13 cellular contexts compared by ENCODE assay signal in the genomic region with DNA sequence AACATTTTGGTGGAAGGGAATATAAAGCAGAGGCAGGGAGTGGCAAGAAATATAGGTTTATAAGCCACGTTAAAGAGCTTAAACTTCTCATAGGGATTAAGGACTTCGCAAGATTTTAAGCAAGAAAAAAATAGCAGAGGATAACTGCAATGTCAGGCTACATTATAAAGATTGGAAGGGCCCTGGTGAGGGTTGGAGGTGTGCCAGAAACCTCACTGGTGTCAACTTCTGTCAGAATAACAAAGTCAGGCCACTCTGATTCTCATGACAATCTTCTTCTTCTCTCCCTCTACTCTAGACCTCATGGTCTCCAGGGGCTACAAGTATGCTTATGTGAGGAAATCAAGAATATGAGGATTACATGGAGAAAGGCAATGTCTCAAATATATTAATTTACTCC. TPM values are rescaled to one million over a fixed set of nuclear protein-coding genes. Genes with fewer than 3 reads are reported as not detected.
A peak's percentile ranks its signal among the peaks of the same experiment; 100 is the strongest.
DNase-seq lines count a peak whose midpoint lies in the region; ATAC-seq and TF ChIP-seq lines count a peak whose summit lies in the region.
"Had no signal": no experiment of that assay in that cellular context is flagged by ENCODE, and none has a peak within 500 bp of the region (broad histone marks: within the 10 kb centered on the region; RNA-seq: fewer than 3 reads in every experiment).

No MANE protein-coding gene starts in this region.

- no peaks in the 10 kb centered on the region for H3K9me3 Mint-ChIP-seq in type B pancreatic cell
- H3K9me3 Mint-ChIP-seq: CD4-positive, alpha-beta memory T cell had no signal

- H3K27me3 ChIP-seq in right cardiac atrium (ENCODE audit: control insufficient read depth, insufficient read depth) (no peaks in the 10 kb centered on the region), right atrium auricular region (no peaks in the 10 kb centered on the region)

- H3K27ac ChIP-seq in right cardiac atrium (ENCODE audit: low read length), result no peak overlapping the region
- no peak overlapping the region for H3K27ac ChIP-seq in right atrium auricular region

- in situ Hi-C loops in ACHN (cut with HindIII; ENCODE audit: low pct_ligation_motif_present, low pct_unique_long_range_greater_than_20kb, low sequenced_read_pairs), result no loop called here

- 70% methylated on average over 2 of the region's 2 CpGs for WGBS in right cardiac atrium

- no peak overlapping the region for H3K4me3 Mint-ChIP-seq in type B pancreatic cell
- H3K4me3 Mint-ChIP-seq: CD4-positive, alpha-beta memory T cell had no signal

- no peaks in the 10 kb centered on the region for H3K4me1 Mint-ChIP-seq in type B pancreatic cell (ENCODE audit: unreplicated experiment)
- H3K4me1 Mint-ChIP-seq: CD4-positive, alpha-beta memory T cell had no signal

- ATAC-seq in right cardiac atrium, result no peak

- no peaks in the 10 kb centered on the region for H3K4me1 ChIP-seq in right cardiac atrium (ENCODE audit: control insufficient read depth, insufficient read depth, low read length)
- no peaks in the 10 kb centered on the region for H3K4me1 ChIP-seq in right atrium auricular region

- intact Hi-C loops in right cardiac atrium (cut with DNase I), result no loop called here

- H3K36me3 Mint-ChIP-seq in type B pancreatic cell, result no peaks in the 10 kb centered on the region
- H3K36me3 Mint-ChIP-seq: CD4-positive, alpha-beta memory T cell had no signal

- no peaks in the 10 kb centered on the region for H3K36me3 ChIP-seq in right atrium auricular region

- peak in 2 of 3 donors; percentile 17 to 31 for DNase-seq in right cardiac atrium
- no peak for DNase-seq in right atrium auricular region (ENCODE audit: low spot score)
- peak; percentile 20 for DNase-seq in NCI-H2107 treated with DMSO at 0.1 percent for 48 hours (lab: John Stamatoyannopoulos, UW; ENCODE audit: unreplicated experiment)
- DNase-seq in choroid plexus epithelial cell (ENCODE audit: low read depth), result peak; percentile 6
- no peak for DNase-seq in ACHN
- no peak for DNase-seq in type B pancreatic cell (ENCODE audit: extremely low spot score, unreplicated experiment)
- no peak for DNase-seq in NCI-H1694 treated with DMSO at 0.1 percent for 48 hours (lab: John Stamatoyannopoulos, UW)
- DNase-seq: CD4-positive, alpha-beta memory T cell; EL; GOT3; NCI-H1436 treated with DMSO at 0.1 percent for 48 hours; NCI-H2081 treated with DMSO at 0.1 percent for 48 hours; NCI-H526 treated with DMSO at 0.1 percent for 48 hours had no signal

- H3K9me3 ChIP-seq in right cardiac atrium (ENCODE audit: control insufficient read depth, low read length) (no peaks in the 10 kb centered on the region), right atrium auricular region (no peaks in the 10 kb centered on the region)

- H3K27me3 Mint-ChIP-seq in type B pancreatic cell, result peaks cover 6% of the 10 kb centered on the region

- H3K27ac Mint-ChIP-seq in type B pancreatic cell, result no peak overlapping the region
- H3K27ac Mint-ChIP-seq: CD4-positive, alpha-beta memory T cell had no signal

- no peak overlapping the region for H3K4me3 ChIP-seq in right cardiac atrium (ENCODE audit: low read length)
- no peak overlapping the region for H3K4me3 ChIP-seq in right atrium auricular region
- H3K4me3 ChIP-seq in choroid plexus epithelial cell (ENCODE audit: low read depth, low read length), result no peak overlapping the region

- no peak for TF ChIP-seq CTCF in right atrium auricular region (IDR thresholded peaks at IDR 0.05)
- no peak for TF ChIP-seq CTCF in choroid plexus epithelial cell (conservative IDR thresholded peaks at IDR 0.05; ENCODE audit: low read depth, low read length)
- no peak for TF ChIP-seq CTCF in type B pancreatic cell (conservative IDR thresholded peaks at IDR 0.05)

RNA-seq across cellular contexts. Expression of gene FMO2, which starts 32.6 kb away (rescaled TPM):
- total RNA-seq in right cardiac atrium (10 to 100 TPM; 26.2 to 87.7 (median 66.4) TPM), right atrium auricular region (10 to 100 TPM; 28.4 to 66.6 TPM), type B pancreatic cell (ENCODE audit: low replicate concordance) (0.60 TPM in 1 of 2 replicates, not detected in the other)
- 41.0 TPM for polyA plus RNA-seq in right cardiac atrium
- total RNA-seq: CD4-positive, alpha-beta memory T cell had no signal
- polyA plus RNA-seq: CD4-positive, alpha-beta memory T cell had no signal

Comparison
In these comparisons a context has a peak if more than half of its experiments do, and no peak if none do; other contexts are left out.
1. DNase-seq: peak in right cardiac atrium (2 of 3), NCI-H2107 treated with DMSO at 0.1 percent for 48 hours (single experiment) and choroid plexus epithelial cell (single experiment); none in right atrium auricular region (single experiment), ACHN (single experiment), type B pancreatic cell (single experiment) and NCI-H1694 treated with DMSO at 0.1 percent for 48 hours (single experiment).
2. RNA of gene FMO2, which starts 32.6 kb away (total RNA-seq): 26.2 to 87.7 TPM in right cardiac atrium and 28.4 to 66.6 TPM in right atrium auricular region; 0.60 TPM in type B pancreatic cell; every median in the first group is over 10 times any median in the second.